ENCODE assay signal across 13 cellular contexts in the genomic region with DNA sequence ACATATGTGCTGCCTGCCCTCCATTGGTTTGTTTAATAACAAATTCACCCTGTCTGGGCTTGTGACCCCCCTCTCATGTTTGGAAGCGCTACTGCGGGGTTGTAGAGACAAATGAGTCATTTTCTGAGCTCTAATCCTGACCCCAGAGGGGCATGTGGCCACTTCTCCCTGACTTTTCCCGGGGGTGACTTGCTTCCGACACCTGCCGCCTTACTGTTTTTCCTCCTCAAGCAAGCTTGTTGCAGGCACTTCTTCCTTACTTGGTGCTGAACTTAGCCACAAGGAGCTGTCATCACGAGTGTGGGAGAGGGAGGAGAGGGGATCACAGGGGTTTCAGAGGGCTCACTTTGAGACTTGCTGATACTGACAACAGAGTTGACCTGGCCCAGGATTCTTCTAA.
DNase-seq lines count a peak whose midpoint lies in the region; ATAC-seq, FAIRE-seq and TF ChIP-seq lines count a peak whose summit lies in the region.
"Had no signal": no experiment of that assay in that cellular context is flagged by ENCODE, and none has a peak within 500 bp of the region (broad histone marks: within the 10 kb centered on the region; RNA-seq: fewer than 3 reads in every experiment).

No MANE protein-coding gene starts in this region.

- DNase-seq in CD4-positive, alpha-beta memory T cell: no peak
- DNase-seq in Jurkat, Clone E6-1 (ENCODE audit: low read depth, low spot score): no peak
- DNase-seq in GM12878 (ENCODE audit: low read depth, low spot score): no peak
- no peak for DNase-seq in upper lobe of left lung
- DNase-seq in DMS79 treated with DMSO at 0.1 percent for 48 hours (lab: John Stamatoyannopoulos, UW): no peak
- DNase-seq in medulla oblongata (ENCODE audit: extremely low spot score): no peak
- no peak for DNase-seq in GM20000 (ENCODE audit: low spot score)
- DNase-seq: brain microvascular endothelial cell, GDM1, NCI-H1092 treated with DMSO at 0.1 percent for 48 hours, NCI-H2227 treated with DMSO at 0.1 percent for 48 hours had no signal

- in situ Hi-C loops in GM12878 (cut with MboI): loop anchor here (10.0 kb wide), 1 partner anchor 462 kb away; no protein-coding TSS in a partner anchor

- no peaks in the 10 kb centered on the region for H3K36me3 ChIP-seq in CD4-positive, alpha-beta memory T cell (ENCODE audit: insufficient read depth, low read length)
- H3K36me3 ChIP-seq in GM12878 (ENCODE audit: control insufficient read depth in 2 of 2, insufficient read depth in 2 of 2, low read length in 1 of 2) (no peaks in the 10 kb centered on the region), upper lobe of left lung (no peaks in the 10 kb centered on the region)
- H3K36me3 ChIP-seq: brain microvascular endothelial cell had no signal

- H3K4me3 Mint-ChIP-seq in CD4-positive, alpha-beta memory T cell: peak overlapping the region; percentile 65 to 87 (median 80)
- no peak overlapping the region for H3K4me3 Mint-ChIP-seq in nephron

- peak overlapping the region; percentile 5 for H3K27ac ChIP-seq in CD4-positive, alpha-beta memory T cell (ENCODE audit: low read depth, low read length)
- H3K27ac ChIP-seq in GM12878 (ENCODE audit: control insufficient read depth, insufficient read depth) (0 out of 2 replicates have a peak overlapping the region, but pooled peaks have one; percentile 53), upper lobe of left lung (peak overlapping the region in 1 of 4 donors; percentile 47)
- H3K27ac ChIP-seq: brain microvascular endothelial cell, VCaP had no signal

- no TSS peak for BruUV-seq in GM12878 (replicated peaks; lab: Mats Ljungman, UMichigan)

- no peak overlapping the region for H3K4me3 ChIP-seq in CD4-positive, alpha-beta memory T cell (ENCODE audit: low read length in 2 of 2)
- peak overlapping the region; percentile 44 for H3K4me3 ChIP-seq in Jurkat, Clone E6-1 (ENCODE audit: low read length)
- H3K4me3 ChIP-seq in GM12878 (no peak overlapping the region), upper lobe of left lung (no peak overlapping the region)

- no peak overlapping the region for H2AFZ ChIP-seq in GM12878 (ENCODE audit: control insufficient read depth, low read depth, low read length)

- TF ChIP-seq CTCF in GM12878 (IDR thresholded peaks at IDR 0.05 in 2 of 3, conservative IDR thresholded peaks at IDR 0.05 in 1 of 3; ENCODE audit: control insufficient read depth in 2 of 3, extremely low read depth in 1 of 3, insufficient read depth in 1 of 3, low read depth in 3 of 3, low read length in 3 of 3): no peak
- no peak for TF ChIP-seq CTCF in nephron (IDR thresholded peaks at IDR 0.05; ENCODE audit: unreplicated experiment in 3 of 3)
- TF ChIP-seq CTCF in upper lobe of left lung (IDR thresholded peaks at IDR 0.05): no peak
- TF ChIP-seq CTCF in GM20000 (IDR thresholded peaks at IDR 0.05; ENCODE audit: extremely low read depth, missing control alignments): no peak

- no peak for TF ChIP-seq RAD21 in GM12878 (IDR thresholded peaks at IDR 0.05; ENCODE audit: insufficient read depth, low read depth, low read length)

- WGBS in GM12878 (ENCODE audit: insufficient coverage, insufficient replicate concordance, low lambda C conversion rate, missing lambda C conversion rate): 65% methylated on average over 6 of the region's 6 CpGs
- WGBS in upper lobe of left lung, 2 donors: 68 to 78% methylated on average over 6 of the region's 6 CpGs

- no peaks in the 10 kb centered on the region for H3K9me3 ChIP-seq in CD4-positive, alpha-beta memory T cell (ENCODE audit: control insufficient read depth in 1 of 2, low read length in 2 of 2)
- H3K9me3 ChIP-seq in GM12878 (replicated peaks; ENCODE audit: control insufficient read depth, insufficient read depth, low read length): no peaks in the 10 kb centered on the region; the same call in 2 of the 3 replicates
- H3K9me3 ChIP-seq in upper lobe of left lung: no peaks in the 10 kb centered on the region

- CTCF ChIA-PET in CD4-positive, alpha-beta memory T cell (lab: Charles Lee; ENCODE audit: partially characterized antibody): interaction anchor here (1.2 to 3.6 kb wide), 2 partner anchors 42 to 43 kb away, joined by 4 to 13 read pairs; no protein-coding TSS in a partner anchor
- CTCF ChIA-PET in GM12878 (lab: Yijun Ruan, JAX): no interaction called here

- peaks cover 0 to 7% (median 1%) of the 10 kb centered on the region in 8 donors for H3K9me3 Mint-ChIP-seq in CD4-positive, alpha-beta memory T cell
- no peaks in the 10 kb centered on the region for H3K9me3 Mint-ChIP-seq in nephron

- ATAC-seq in GM12878 (no peak), upper lobe of left lung (ENCODE audit: low FRiP score in 2 of 2) (no peak)

- POLR2A ChIA-PET in CD4-positive, alpha-beta memory T cell (lab: Charles Lee; ENCODE audit: partially characterized antibody): interaction anchor here (0.8 to 4.4 kb wide), 13 partner anchors 13 to 403 kb away, joined by 3 to 39 read pairs (median 6); partner anchors contain the start of genes C5orf63 and LMNB1
- POLR2A ChIA-PET in GM12878 (lab: Charles Lee): no interaction called here

- TF ChIP-seq EP300 in GM12878 (IDR thresholded peaks at IDR 0.05; ENCODE audit: borderline replicate concordance in 1 of 2, control insufficient read depth in 1 of 2, low read depth in 2 of 2, low read length in 2 of 2) (no peak), upper lobe of left lung (IDR thresholded peaks at IDR 0.05) (no peak)

- peaks cover 0 to 6% of the 10 kb centered on the region in 2 donors for H3K36me3 Mint-ChIP-seq in CD4-positive, alpha-beta memory T cell
- H3K36me3 Mint-ChIP-seq in nephron (ENCODE audit: low read depth): peaks cover 21% of the 10 kb centered on the region

- H3K27me3 Mint-ChIP-seq in CD4-positive, alpha-beta memory T cell: no peaks in the 10 kb centered on the region
- H3K27me3 Mint-ChIP-seq in nephron (ENCODE audit: low read depth): peaks cover 5% of the 10 kb centered on the region

- H3K4me1 ChIP-seq in CD4-positive, alpha-beta memory T cell (ENCODE audit: insufficient read depth, low read length): peaks cover 36% of the 10 kb centered on the region
- H3K4me1 ChIP-seq in GM12878 (ENCODE audit: control insufficient read depth, insufficient read depth, low read length) (peaks cover 12% of the 10 kb centered on the region), upper lobe of left lung (peaks cover 0 to 11% (median 1%) of the 10 kb centered on the region in 4 donors)

- H3K9ac ChIP-seq in GM12878 (ENCODE audit: control insufficient read depth, insufficient read depth, low read length): no peak overlapping the region

- H3K4me1 Mint-ChIP-seq in CD4-positive, alpha-beta memory T cell: peaks cover 33 to 48% (median 43%) of the 10 kb centered on the region in 4 donors
- H3K4me1 Mint-ChIP-seq in nephron: peaks cover 73% of the 10 kb centered on the region

- RAD21 ChIA-PET in GM12878 (lab: Charles Lee; ENCODE audit: unreplicated experiment): no interaction called here

- H4K20me1 ChIP-seq in GM12878 (ENCODE audit: control insufficient read depth, insufficient read depth): no peaks in the 10 kb centered on the region

- H3K27me3 ChIP-seq in CD4-positive, alpha-beta memory T cell (ENCODE audit: insufficient read depth, low read length): no peaks in the 10 kb centered on the region
- no peaks in the 10 kb centered on the region for H3K27me3 ChIP-seq in GM12878 (replicated peaks in 1 of 2; ENCODE audit: control insufficient read depth in 2 of 2, insufficient read depth in 2 of 2, low read length in 1 of 2)
- no peaks in the 10 kb centered on the region for H3K27me3 ChIP-seq in upper lobe of left lung
- H3K27me3 ChIP-seq: brain microvascular endothelial cell had no signal

- H3K79me2 ChIP-seq in GM12878 (ENCODE audit: control insufficient read depth, insufficient read depth, low read length): no peaks in the 10 kb centered on the region

- TF ChIP-seq POLR2A in GM12878 (IDR thresholded peaks at IDR 0.05; ENCODE audit: low read depth, low read length) (no peak), upper lobe of left lung (IDR thresholded peaks at IDR 0.05) (no peak)

- intact Hi-C loops in CD4-positive, alpha-beta memory T cell (cut with micrococcal nuclease): loop anchor here (2.0 to 5.0 kb wide), 5 partner anchors 41 to 374 kb away; partner anchors contain the start of genes LMNB1 and MARCHF3
- intact Hi-C loops in GM12878 (cut with micrococcal nuclease; ENCODE audit: unreplicated experiment): no loop called here

- no peak for FAIRE-seq in GM12878 (lab: Jason Lieb, UNC)

- no peak overlapping the region for H3K4me2 ChIP-seq in GM12878 (ENCODE audit: control insufficient read depth, insufficient read depth)

- peak overlapping the region; percentile 89 to 97 (median 95) for H3K27ac Mint-ChIP-seq in CD4-positive, alpha-beta memory T cell
- H3K27ac Mint-ChIP-seq in nephron: peak overlapping the region; percentile 17 to 94 (median 44)

- SMC1A ChIA-PET in GM12878 (lab: Charles Lee; ENCODE audit: uncharacterized antibody, unreplicated experiment): interaction anchor here (0.6 kb wide), 1 partner anchor 118 kb away, joined by 3 read pairs; no protein-coding TSS in a partner anchor

TF ChIP-seq in GM12878, 131 proteins besides CTCF, POLR2A, EP300 and RAD21 (continues in another document):
- TF ChIP-seq KAT2A (conservative IDR thresholded peaks at IDR 0.05; ENCODE audit: control insufficient read depth, low read depth, low read length): no peak
- no peak for TF ChIP-seq EED (IDR thresholded peaks at IDR 0.05; ENCODE audit: low read depth)
- no peak for TF ChIP-seq ETV6 (conservative IDR thresholded peaks at IDR 0.05 in 1 of 2, IDR thresholded peaks at IDR 0.05 in 1 of 2; ENCODE audit: borderline replicate concordance in 1 of 2, low read depth in 1 of 2)
- no peak for TF ChIP-seq TCF7 (IDR thresholded peaks at IDR 0.05; ENCODE audit: borderline replicate concordance)

Comparison
In these comparisons a context has a peak if more than half of its experiments do, and no peak if none do; other contexts are left out.
1. H3K4me3 Mint-ChIP-seq: peak in CD4-positive, alpha-beta memory T cell (8 of 8); none in nephron (0 of 3).